ENCODE assay signal across 1 cellular context in the genomic region with DNA sequence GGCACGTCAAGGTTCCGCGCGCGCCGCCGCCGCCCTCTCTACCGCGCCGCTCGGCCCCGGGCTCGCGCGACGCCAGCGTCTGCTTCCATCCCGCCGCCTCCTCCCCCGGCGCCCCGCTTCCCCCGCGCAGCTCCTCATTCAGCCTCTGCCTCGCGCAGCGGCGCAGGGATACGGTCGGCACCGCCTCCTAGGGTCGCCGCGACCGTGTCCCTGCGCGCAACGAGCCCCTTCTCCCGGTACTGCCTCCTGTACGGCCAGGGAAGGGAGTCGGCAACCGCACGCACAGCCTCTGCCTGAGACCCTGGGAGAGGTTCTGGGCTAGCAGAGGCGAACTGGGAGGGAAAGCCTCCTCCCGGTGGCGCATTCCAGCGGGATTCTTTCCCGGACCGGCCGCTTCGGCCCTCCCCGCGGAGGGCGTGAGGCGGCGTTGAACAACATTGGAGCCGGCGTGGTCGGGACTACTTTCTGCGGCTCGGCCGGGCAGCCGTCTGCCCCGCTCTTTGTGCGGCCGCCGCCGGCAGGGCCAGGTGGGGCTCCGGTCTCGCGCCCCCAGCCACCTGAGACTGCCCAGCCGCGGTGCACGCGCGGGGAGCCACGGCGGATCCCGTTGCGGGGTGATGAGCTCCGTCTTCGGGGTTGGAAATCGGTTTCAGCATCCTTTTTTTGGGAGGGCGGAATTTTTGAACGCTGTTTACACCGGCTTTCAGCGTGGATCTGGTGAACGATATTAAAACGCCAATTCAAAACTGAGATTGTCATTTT.
TF ChIP-seq lines count a peak whose summit lies in the region.

LRP6 (minus strand) TSS at position 172 of the 762 bp plus-strand sequence. CDS start 309 bp downstream, outside the sequence.

TF ChIP-seq in K562, 482 proteins besides CTCF, POLR2A, EP300 and RAD21 (continued from another document and continues in another):
- peak; percentile 7 for TF ChIP-seq GTF2B (IDR thresholded peaks at IDR 0.05; ENCODE audit: extremely low read depth, insufficient read length)
- TF ChIP-seq NELFE (IDR thresholded peaks at IDR 0.05; ENCODE audit: insufficient read depth, insufficient read length), result no peak
- no peak for TF ChIP-seq BCLAF1 (IDR thresholded peaks at IDR 0.05; ENCODE audit: borderline replicate concordance in 1 of 2, control insufficient read depth in 1 of 2, low read depth in 2 of 2, low read length in 1 of 2)
- TF ChIP-seq, protein P1, sequence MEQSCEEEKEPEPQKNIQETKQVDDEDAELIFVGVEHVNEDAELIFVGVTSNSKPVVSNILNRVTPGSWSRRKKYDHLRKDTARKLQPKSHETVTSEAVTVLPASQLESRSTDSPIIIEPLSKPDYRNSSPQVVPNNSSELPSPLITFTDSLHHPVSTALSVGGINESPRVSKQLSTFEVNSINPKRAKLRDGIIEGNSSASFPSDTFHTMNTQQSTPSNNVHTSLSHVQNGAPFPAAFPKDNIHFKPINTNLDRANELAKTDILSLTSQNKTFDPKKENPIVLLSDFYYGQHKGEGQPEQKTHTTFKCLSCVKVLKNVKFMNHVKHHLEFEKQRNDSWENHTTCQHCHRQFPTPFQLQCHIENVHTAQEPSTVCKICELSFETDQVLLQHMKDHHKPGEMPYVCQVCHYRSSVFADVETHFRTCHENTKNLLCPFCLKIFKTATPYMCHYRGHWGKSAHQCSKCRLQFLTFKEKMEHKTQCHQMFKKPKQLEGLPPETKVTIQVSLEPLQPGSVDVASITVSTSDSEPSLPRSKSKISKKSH (CRISPR knock-in tag; IDR thresholded peaks at IDR 0.05), result no peak
- peak; percentile 99 for TF ChIP-seq GTF2E2 (tag; IDR thresholded peaks at IDR 0.05)
- TF ChIP-seq CHD7 (IDR thresholded peaks at IDR 0.05; ENCODE audit: low read depth, low read length), result no peak
- TF ChIP-seq, protein P2, sequence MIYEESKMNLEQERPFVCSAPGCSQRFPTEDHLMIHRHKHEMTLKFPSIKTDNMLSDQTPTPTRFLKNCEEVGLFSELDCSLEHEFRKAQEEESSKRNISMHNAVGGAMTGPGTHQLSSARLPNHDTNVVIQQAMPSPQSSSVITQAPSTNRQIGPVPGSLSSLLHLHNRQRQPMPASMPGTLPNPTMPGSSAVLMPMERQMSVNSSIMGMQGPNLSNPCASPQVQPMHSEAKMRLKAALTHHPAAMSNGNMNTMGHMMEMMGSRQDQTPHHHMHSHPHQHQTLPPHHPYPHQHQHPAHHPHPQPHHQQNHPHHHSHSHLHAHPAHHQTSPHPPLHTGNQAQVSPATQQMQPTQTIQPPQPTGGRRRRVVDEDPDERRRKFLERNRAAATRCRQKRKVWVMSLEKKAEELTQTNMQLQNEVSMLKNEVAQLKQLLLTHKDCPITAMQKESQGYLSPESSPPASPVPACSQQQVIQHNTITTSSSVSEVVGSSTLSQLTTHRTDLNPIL (CRISPR knock-in tag; IDR thresholded peaks at IDR 0.05), result no peak
- TF ChIP-seq ZEB2 (IDR thresholded peaks at IDR 0.05), result 0 out of 2 replicates have a peak, but pooled peaks have one; percentile 28
- TF ChIP-seq ETV5 (CRISPR knock-in tag; IDR thresholded peaks at IDR 0.05; ENCODE audit: low read depth), result no peak
- TF ChIP-seq PHF8 (IDR thresholded peaks at IDR 0.05; ENCODE audit: borderline replicate concordance, low read length), result peak; percentile 72; the same call in 1 of the 2 replicates
- no peak for TF ChIP-seq ZNF146 (CRISPR knock-in tag; IDR thresholded peaks at IDR 0.05; ENCODE audit: unreplicated experiment)
- peak; percentile 68 for TF ChIP-seq ARID1B (IDR thresholded peaks at IDR 0.05)
- no peak; the same call in 1 of the 2 replicates for TF ChIP-seq KHSRP (IDR thresholded peaks at IDR 0.05)
- TF ChIP-seq, protein P3, sequence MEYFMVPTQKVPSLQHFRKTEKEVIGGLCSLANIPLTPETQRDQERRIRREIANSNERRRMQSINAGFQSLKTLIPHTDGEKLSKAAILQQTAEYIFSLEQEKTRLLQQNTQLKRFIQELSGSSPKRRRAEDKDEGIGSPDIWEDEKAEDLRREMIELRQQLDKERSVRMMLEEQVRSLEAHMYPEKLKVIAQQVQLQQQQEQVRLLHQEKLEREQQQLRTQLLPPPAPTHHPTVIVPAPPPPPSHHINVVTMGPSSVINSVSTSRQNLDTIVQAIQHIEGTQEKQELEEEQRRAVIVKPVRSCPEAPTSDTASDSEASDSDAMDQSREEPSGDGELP (CRISPR knock-in tag; IDR thresholded peaks at IDR 0.05; ENCODE audit: borderline replicate concordance), result peak; percentile 80
- TF ChIP-seq ZFPM2 (CRISPR knock-in tag; IDR thresholded peaks at IDR 0.05), result no peak
- no peak for TF ChIP-seq CREBBP (IDR thresholded peaks at IDR 0.05; ENCODE audit: low read depth, low read length)
- TF ChIP-seq, protein P4, sequence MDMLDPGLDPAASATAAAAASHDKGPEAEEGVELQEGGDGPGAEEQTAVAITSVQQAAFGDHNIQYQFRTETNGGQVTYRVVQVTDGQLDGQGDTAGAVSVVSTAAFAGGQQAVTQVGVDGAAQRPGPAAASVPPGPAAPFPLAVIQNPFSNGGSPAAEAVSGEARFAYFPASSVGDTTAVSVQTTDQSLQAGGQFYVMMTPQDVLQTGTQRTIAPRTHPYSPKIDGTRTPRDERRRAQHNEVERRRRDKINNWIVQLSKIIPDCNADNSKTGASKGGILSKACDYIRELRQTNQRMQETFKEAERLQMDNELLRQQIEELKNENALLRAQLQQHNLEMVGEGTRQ (CRISPR knock-in tag; IDR thresholded peaks at IDR 0.05), result no peak
- peak; percentile 61; the same call in 1 of the 2 replicates for TF ChIP-seq CC2D1A (IDR thresholded peaks at IDR 0.05)
- no peak for TF ChIP-seq THRB (CRISPR knock-in tag; conservative IDR thresholded peaks at IDR 0.05)
- TF ChIP-seq, protein P5, sequence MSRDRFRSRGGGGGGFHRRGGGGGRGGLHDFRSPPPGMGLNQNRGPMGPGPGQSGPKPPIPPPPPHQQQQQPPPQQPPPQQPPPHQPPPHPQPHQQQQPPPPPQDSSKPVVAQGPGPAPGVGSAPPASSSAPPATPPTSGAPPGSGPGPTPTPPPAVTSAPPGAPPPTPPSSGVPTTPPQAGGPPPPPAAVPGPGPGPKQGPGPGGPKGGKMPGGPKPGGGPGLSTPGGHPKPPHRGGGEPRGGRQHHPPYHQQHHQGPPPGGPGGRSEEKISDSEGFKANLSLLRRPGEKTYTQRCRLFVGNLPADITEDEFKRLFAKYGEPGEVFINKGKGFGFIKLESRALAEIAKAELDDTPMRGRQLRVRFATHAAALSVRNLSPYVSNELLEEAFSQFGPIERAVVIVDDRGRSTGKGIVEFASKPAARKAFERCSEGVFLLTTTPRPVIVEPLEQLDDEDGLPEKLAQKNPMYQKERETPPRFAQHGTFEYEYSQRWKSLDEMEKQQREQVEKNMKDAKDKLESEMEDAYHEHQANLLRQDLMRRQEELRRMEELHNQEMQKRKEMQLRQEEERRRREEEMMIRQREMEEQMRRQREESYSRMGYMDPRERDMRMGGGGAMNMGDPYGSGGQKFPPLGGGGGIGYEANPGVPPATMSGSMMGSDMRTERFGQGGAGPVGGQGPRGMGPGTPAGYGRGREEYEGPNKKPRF (IDR thresholded peaks at IDR 0.05; ENCODE audit: low read depth, low read length), result no peak
- TF ChIP-seq HCFC1 (IDR thresholded peaks at IDR 0.05; ENCODE audit: low read depth, low read length), result no peak; the same call in 1 of the 2 replicates
- TF ChIP-seq RAD51 (IDR thresholded peaks at IDR 0.05; ENCODE audit: borderline replicate concordance, low read depth), result peak; percentile 66
